In the genomic region with DNA sequence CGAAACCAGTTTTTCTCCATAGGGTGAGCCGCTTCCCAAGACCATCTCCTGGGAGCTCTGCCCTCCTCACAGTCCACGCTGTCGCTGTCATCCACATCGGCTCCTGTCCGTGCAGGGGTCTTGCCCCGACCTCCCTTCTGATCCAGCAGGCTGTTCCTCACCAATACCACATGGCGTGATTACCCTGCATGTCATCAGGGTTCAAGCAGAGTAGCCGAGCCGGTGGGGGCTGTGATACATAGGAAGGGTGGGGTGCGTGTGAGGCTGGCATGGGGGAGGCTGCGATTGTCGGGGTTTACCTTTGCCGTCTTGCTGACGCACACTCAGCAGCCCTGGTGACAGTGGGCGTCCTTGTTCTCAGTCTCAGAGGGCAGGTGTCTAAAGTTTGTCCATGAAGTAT, we compare ENCODE assay signal across 18 cellular contexts. TPM values are rescaled to one million over a fixed set of nuclear protein-coding genes. Genes with fewer than 3 reads are reported as not detected.
"Had no signal": no experiment of that assay in that cellular context is flagged by ENCODE, and none has a peak within 500 bp of the region (broad histone marks: within the 10 kb centered on the region; RNA-seq: fewer than 3 reads in every experiment).

No MANE protein-coding gene starts in this region.

- H3K36me3 Mint-ChIP-seq: activated CD4-positive, alpha-beta memory T cell treated with anti-CD3 and anti-CD28 coated beads for 36 hours; natural killer cell treated with Interleukin-12 subunit alpha and Interleukin-12 subunit beta and Interleukin-15 and Interleukin-18, amount 100 ng/mL, for 72 hours had no signal

- DNase-seq: activated CD4-positive, alpha-beta memory T cell treated with anti-CD3 and anti-CD28 coated beads for 36 hours; activated CD4-positive, alpha-beta T cell treated with anti-CD3 and anti-CD28 coated beads for 48 hours; activated effector memory CD4-positive, alpha-beta T cell treated with anti-CD3 and anti-CD28 coated beads, Interleukin-2, amount 50 U/mL, for 16 hours; activated naive CD4-positive, alpha-beta T cell treated with anti-CD3 and anti-CD28 coated beads, Interleukin-2, amount 50 U/mL, for 16 hours; activated T-cell treated with anti-CD3 and anti-CD28 coated beads, Interleukin-2, amount 50 U/mL, for 72 hours; midbrain; right cardiac atrium; stimulated activated CD4-positive, alpha-beta T cell treated with anti-CD3 and anti-CD28 coated beads, Interleukin-12 subunit alpha, Interleukin-12 subunit beta, amount 100 ng/mL, for 4 hours; stimulated activated CD4-positive, alpha-beta T cell treated with anti-CD3 and anti-CD28 coated beads, Interleukin-4, amount 100 ng/mL, for 4 hours; stimulated activated naive CD8-positive, alpha-beta T cell treated with anti-CD3 and anti-CD28 coated beads, Interleukin-15, Interleukin-2, amounts not matched to agents 100 U/mL and 50 U/mL, for 24 hours; thyroid gland had no signal

- H3K36me3 ChIP-seq: breast epithelium, pancreas, thyroid gland had no signal

- H3K4me3 ChIP-seq: breast epithelium, pancreas, thyroid gland had no signal

- H3K4me1 ChIP-seq: breast epithelium, pancreas, thyroid gland had no signal

- ATAC-seq: activated T-cell treated with anti-CD3 and anti-CD28 coated beads, Interleukin-2, amount 50 U/mL, for 72 hours; left lobe of liver; natural killer cell treated with Interleukin-12 subunit alpha and Interleukin-12 subunit beta and Interleukin-15 and Interleukin-18, amount 100 ng/mL, for 72 hours; pancreas; right cardiac atrium; stimulated activated naive CD8-positive, alpha-beta T cell treated with anti-CD3 and anti-CD28 coated beads, Interleukin-15, Interleukin-2, amounts not matched to agents 100 U/mL and 50 U/mL, for 24 hours had no signal

- H3K9me3 Mint-ChIP-seq: activated CD4-positive, alpha-beta memory T cell treated with anti-CD3 and anti-CD28 coated beads for 36 hours; activated T-cell treated with anti-CD3 and anti-CD28 coated beads, Interleukin-2, amount 50 U/mL, for 72 hours; natural killer cell treated with Interleukin-12 subunit alpha and Interleukin-12 subunit beta and Interleukin-15 and Interleukin-18, amount 100 ng/mL, for 72 hours; T-helper 1 cell treated with Interleukin-12 subunit alpha and Interleukin-12 subunit beta and Interleukin-4 antibody, amounts not matched to agents 30 μg/mL and 1 μg/mL, for 36 hours had no signal

- H3K27ac Mint-ChIP-seq: activated CD4-positive, alpha-beta memory T cell treated with anti-CD3 and anti-CD28 coated beads for 36 hours; activated T-cell treated with anti-CD3 and anti-CD28 coated beads, Interleukin-2, amount 50 U/mL, for 72 hours; natural killer cell treated with Interleukin-12 subunit alpha and Interleukin-12 subunit beta and Interleukin-15 and Interleukin-18, amount 100 ng/mL, for 72 hours; T-helper 1 cell treated with Interleukin-12 subunit alpha and Interleukin-12 subunit beta and Interleukin-4 antibody, amounts not matched to agents 30 μg/mL and 1 μg/mL, for 36 hours had no signal

- H3K4me3 Mint-ChIP-seq: activated CD4-positive, alpha-beta memory T cell treated with anti-CD3 and anti-CD28 coated beads for 36 hours; activated T-cell treated with anti-CD3 and anti-CD28 coated beads, Interleukin-2, amount 50 U/mL, for 72 hours; natural killer cell treated with Interleukin-12 subunit alpha and Interleukin-12 subunit beta and Interleukin-15 and Interleukin-18, amount 100 ng/mL, for 72 hours; T-helper 1 cell treated with Interleukin-12 subunit alpha and Interleukin-12 subunit beta and Interleukin-4 antibody, amounts not matched to agents 30 μg/mL and 1 μg/mL, for 36 hours had no signal

- H3K9me3 ChIP-seq: breast epithelium, pancreas, thyroid gland had no signal

- H3K27me3 ChIP-seq: breast epithelium, pancreas, thyroid gland had no signal

- H3K27ac ChIP-seq: breast epithelium, epithelial cell of prostate, pancreas, thyroid gland had no signal

RNA-seq across cellular contexts. Expression of a gene that starts 21.4 kb away (rescaled TPM):
- total RNA-seq: lung microvascular endothelial cell had no signal
